ENCODE assay signal across 8 cellular contexts in the genomic region with DNA sequence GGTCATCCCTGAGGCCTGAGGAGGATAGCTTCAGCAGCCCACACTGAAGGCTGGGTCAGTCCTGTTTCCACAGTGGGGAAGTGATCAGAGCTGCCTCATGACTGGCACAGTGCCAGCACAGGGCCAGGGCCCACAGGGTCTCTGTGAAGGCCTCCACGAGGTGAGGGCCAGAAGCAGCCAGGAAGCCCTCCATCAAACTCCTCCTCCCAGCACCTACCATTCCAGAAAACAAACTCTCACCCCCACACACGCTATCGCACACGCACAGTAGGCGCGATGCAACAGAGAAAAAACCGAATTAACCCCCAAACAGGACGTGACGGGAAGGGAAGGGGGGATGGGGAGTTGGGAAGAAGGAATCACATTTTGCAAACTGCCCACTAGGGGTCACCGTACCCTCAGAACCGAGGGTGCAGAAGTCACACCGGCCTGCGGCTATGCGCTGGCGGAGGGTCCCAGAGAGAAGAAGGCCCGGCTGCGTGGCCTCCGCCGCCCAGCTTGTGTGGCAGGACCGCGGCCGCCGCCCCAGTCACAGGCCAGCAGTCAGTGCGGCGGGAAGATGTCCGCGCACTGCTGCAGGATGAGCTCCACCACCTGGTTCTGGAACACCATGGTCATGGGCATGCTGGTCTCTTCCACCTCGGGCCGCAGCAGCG. TPM values are rescaled to one million over a fixed set of nuclear protein-coding genes. Genes with fewer than 3 reads are reported as not detected.
DNase-seq lines count a peak whose midpoint lies in the region; ATAC-seq and TF ChIP-seq lines count a peak whose summit lies in the region.

No MANE protein-coding gene starts in this region.

- H3K27ac Mint-ChIP-seq in CD4-positive, alpha-beta T cell: no peak overlapping the region

- no peak overlapping the region for H2AFZ ChIP-seq in OCI-LY7 (ENCODE audit: low read length)

- H3K4me1 ChIP-seq in OCI-LY7 (ENCODE audit: insufficient read depth, low read length, poor library complexity, severe bottlenecking) (peaks cover 4% of the 10 kb centered on the region), adipocyte (ENCODE audit: control insufficient read depth, insufficient read depth, low read length) (no peaks in the 10 kb centered on the region), heart right ventricle (peaks cover 0 to 26% (median 4%) of the 10 kb centered on the region in 9 donors)

- no peaks in the 10 kb centered on the region for H3K9me3 Mint-ChIP-seq in CD4-positive, alpha-beta T cell

- H3K36me3 ChIP-seq in OCI-LY7 (ENCODE audit: insufficient read depth, low read length) (peaks cover 47% of the 10 kb centered on the region; the same call in 1 of the 2 replicates), adipocyte (ENCODE audit: control insufficient read depth, insufficient read depth, low read length, severe bottlenecking) (no peaks in the 10 kb centered on the region), heart right ventricle (peaks cover 0 to 64% (median 27%) of the 10 kb centered on the region in 9 donors)

- H3K79me2 ChIP-seq in OCI-LY7 (ENCODE audit: insufficient read depth, low read depth, low read length): no peaks in the 10 kb centered on the region

- POLR2A ChIA-PET in CD4-positive, alpha-beta T cell (lab: Charles Lee): no interaction called here
- POLR2A ChIA-PET in OCI-LY7 (lab: Charles Lee): no interaction called here

- no peak overlapping the region for H3K27ac ChIP-seq in CD4-positive, alpha-beta T cell (ENCODE audit: low read depth, low read length)
- H3K27ac ChIP-seq in OCI-LY7 (ENCODE audit: low read depth, low read length, poor library complexity, severe bottlenecking) (no peak overlapping the region), heart right ventricle (peak overlapping the region in 1 of 10 donors; percentile 14)

- H3K4me3 ChIP-seq in OCI-LY7 (ENCODE audit: low read depth, low read length, poor library complexity, severe bottlenecking): no peak overlapping the region
- H3K4me3 ChIP-seq in adipocyte (ENCODE audit: low read length): peak overlapping the region; percentile 27
- peak overlapping the region in 9 of 10 donors; percentile 4 to 44 (median 30) for H3K4me3 ChIP-seq in heart right ventricle

- H3K4me1 Mint-ChIP-seq in CD4-positive, alpha-beta T cell (ENCODE audit: low read depth): peaks cover 7% of the 10 kb centered on the region

- intact Hi-C loops in CD4-positive, alpha-beta T cell (cut with DNase I, micrococcal nuclease): loop anchor here (1.0 to 2.0 kb wide), 2 partner anchors 197 to 438 kb away; no protein-coding TSS in a partner anchor
- intact Hi-C loops in OCI-LY7 (cut with micrococcal nuclease; ENCODE audit: unreplicated experiment) (loop anchor here (2.0 kb wide), 1 partner anchor 32 kb away; no protein-coding TSS in a partner anchor), heart right ventricle (cut with DNase I) (loop anchor here in 1 of 10 donors (5.0 kb wide), 1 partner anchor 32 kb away; no protein-coding TSS in a partner anchor)

- H3K36me3 Mint-ChIP-seq in CD4-positive, alpha-beta T cell (ENCODE audit: low read depth): peaks cover 48% of the 10 kb centered on the region

- peak in 8 of 10 experiments; percentile 14 to 40 (median 28) for DNase-seq in CD4-positive, alpha-beta T cell
- peak; percentile 47 for DNase-seq in HK-2 (ENCODE audit: unreplicated experiment)
- DNase-seq in OCI-LY7 (ENCODE audit: low spot score): peak; percentile 60
- DNase-seq in adipocyte (ENCODE audit: low read depth): peak; percentile 86
- DNase-seq in heart right ventricle: peak; percentile 59 to 73
- DNase-seq in pons (ENCODE audit: low spot score): peak; percentile 61
- no peak for DNase-seq in cortex of kidney (lab: John Stamatoyannopoulos, UW)
- DNase-seq in T-helper 9 cell: no peak

- CTCF ChIA-PET in CD4-positive, alpha-beta T cell (lab: Charles Lee): interaction anchor here (0.6 to 1.0 kb wide), 3 partner anchors 9 to 75 kb away, joined by 3 to 5 read pairs (median 3); no protein-coding TSS in a partner anchor
- CTCF ChIA-PET in OCI-LY7 (lab: Charles Lee; ENCODE audit: unreplicated experiment): no interaction called here

- no peaks in the 10 kb centered on the region for H3K27me3 Mint-ChIP-seq in CD4-positive, alpha-beta T cell

- H4K20me1 ChIP-seq in OCI-LY7 (ENCODE audit: insufficient read depth, low read length): no peaks in the 10 kb centered on the region

- BruUV-seq in OCI-LY7 (replicated peaks; lab: Mats Ljungman, UMichigan): no TSS peak

- WGBS in heart right ventricle, 2 donors: 22 to 31% methylated on average over 29 to 30 of the region's 30 CpGs

- peak; percentile 71 for TF ChIP-seq CTCF in CD4-positive, alpha-beta T cell (IDR thresholded peaks at IDR 0.05)
- TF ChIP-seq CTCF in OCI-LY7 (conservative IDR thresholded peaks at IDR 0.05; ENCODE audit: low read length) (peak; percentile 84), heart right ventricle (IDR thresholded peaks at IDR 0.05) (peak; percentile 48 to 80 (median 74))

- peak; percentile 65 for ATAC-seq in CD4-positive, alpha-beta T cell (ENCODE audit: poor library complexity)
- peak; percentile 46 to 82 (median 70) for ATAC-seq in heart right ventricle

- H3K27me3 ChIP-seq in CD4-positive, alpha-beta T cell (ENCODE audit: control insufficient read depth, insufficient read depth, low read length): no peaks in the 10 kb centered on the region
- H3K27me3 ChIP-seq in adipocyte (replicated peaks; ENCODE audit: control insufficient read depth, insufficient read depth, low read length) (peaks cover 14% of the 10 kb centered on the region), heart right ventricle (peaks cover 0 to 2% (median 0%) of the 10 kb centered on the region in 7 donors)

- H3K4me2 ChIP-seq in OCI-LY7 (ENCODE audit: low read length): no peak overlapping the region

- H3K9ac ChIP-seq in adipocyte (ENCODE audit: low read length): peak overlapping the region; percentile 34

- no peaks in the 10 kb centered on the region for H3K9me2 ChIP-seq in OCI-LY7 (ENCODE audit: insufficient read depth, low read length)

- H3K9me3 ChIP-seq in CD4-positive, alpha-beta T cell (ENCODE audit: control insufficient read depth, low read length): no peaks in the 10 kb centered on the region
- H3K9me3 ChIP-seq in OCI-LY7 (ENCODE audit: low read length): no peaks in the 10 kb centered on the region
- H3K9me3 ChIP-seq in adipocyte (ENCODE audit: control insufficient read depth, low read length): no peaks in the 10 kb centered on the region
- H3K9me3 ChIP-seq in heart right ventricle: no peaks in the 10 kb centered on the region

- no peak overlapping the region for H3K4me3 Mint-ChIP-seq in CD4-positive, alpha-beta T cell

RNA-seq across cellular contexts. Expression of a gene that starts 37.6 kb away (rescaled TPM):
- 10 to 100 TPM; 33.3 to 35.2 TPM for total RNA-seq in CD4-positive, alpha-beta T cell
- total RNA-seq in OCI-LY7 (2014; rRNA removed; shearing (Covaris generic)): 55.5 and 66.1 TPM in 2 replicates
- total RNA-seq in OCI-LY7 (2022) (56.8 and 62.7 TPM in 2 replicates), heart right ventricle (10 to 100 TPM; 15.2 to 46.9 (median 25.3) TPM)
- polyA plus RNA-seq in heart right ventricle: 10 to 100 TPM; 17.9 to 65.8 TPM

Comparison
In these comparisons a context has a peak if more than half of its experiments do, and no peak if none do; other contexts are left out.
1. DNase-seq: peak in CD4-positive, alpha-beta T cell (8 of 10), HK-2 (single experiment), OCI-LY7 (single experiment), adipocyte (single experiment), heart right ventricle (2 of 2) and pons (single experiment); none in cortex of kidney (single experiment) and T-helper 9 cell (single experiment).
2. Peak in every context shown above with its lines, with median percentiles within 50 percentile points of each other: CTCF ChIP-seq.